ENCODE assay signal across 9 cellular contexts in the genomic region with DNA sequence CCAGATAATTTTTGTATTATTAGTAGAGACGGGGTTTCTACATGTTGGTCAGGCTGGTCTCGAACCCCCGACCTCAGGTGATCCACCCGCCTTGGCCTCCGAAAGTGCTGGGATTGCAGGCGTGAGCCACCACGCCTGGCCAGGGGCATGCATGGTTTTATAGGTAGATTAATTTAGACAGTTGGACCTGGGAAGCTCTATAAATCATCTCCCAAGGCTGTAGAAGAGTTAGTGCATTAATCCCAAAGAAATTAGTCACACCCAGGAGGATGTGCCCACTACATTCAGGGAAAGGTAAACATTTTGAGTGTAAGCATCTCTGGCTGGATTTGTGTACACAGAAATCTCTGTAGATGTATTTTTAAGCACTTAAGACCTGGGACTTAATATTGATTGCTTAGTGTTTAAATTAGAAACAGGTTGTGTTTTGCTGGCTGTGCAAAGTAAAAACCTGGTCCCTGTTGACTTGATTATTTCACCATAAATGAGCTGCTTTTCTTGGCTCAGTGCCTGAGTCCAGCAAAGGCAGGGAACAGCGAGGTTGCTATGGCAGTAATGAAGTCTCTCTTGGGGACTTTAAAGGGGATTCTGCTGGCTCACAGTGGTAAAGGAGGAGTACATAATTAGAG. TPM values are rescaled to one million over a fixed set of nuclear protein-coding genes. Genes with fewer than 3 reads are reported as not detected.
DNase-seq lines count a peak whose midpoint lies in the region; ATAC-seq and TF ChIP-seq lines count a peak whose summit lies in the region.
"Had no signal": no experiment of that assay in that cellular context is flagged by ENCODE, and none has a peak within 500 bp of the region (broad histone marks: within the 10 kb centered on the region; RNA-seq: fewer than 3 reads in every experiment).

No MANE protein-coding gene starts in this region.

- no peaks in the 10 kb centered on the region for H3K9me3 ChIP-seq in PC-3 (ENCODE audit: low read length)
- H3K9me3 ChIP-seq in skeletal muscle satellite cell (replicated peaks; ENCODE audit: low read length) = no peaks in the 10 kb centered on the region

- H3K27me3 ChIP-seq in PC-3 (ENCODE audit: low read length) (no peaks in the 10 kb centered on the region), skeletal muscle satellite cell (ENCODE audit: control insufficient read depth, insufficient read depth, low read length) (no peaks in the 10 kb centered on the region)

- peak overlapping the region; percentile 68 for H3K27ac ChIP-seq in PC-3 (ENCODE audit: low read length)

- no TSS peak for BruUV-seq in PC-3 (replicated peaks; lab: Mats Ljungman, UMichigan)

- CTCF ChIA-PET in PC-3 (lab: Charles Lee) = no interaction called here

- DNase-seq in GM04504 (ENCODE audit: low read depth) (peak; percentile 61), PC-3 (peak; percentile 64), fibroblast of gingiva (ENCODE audit: low read depth) (peak; percentile 93), ACHN (no peak), posterior vena cava (ENCODE audit: low spot score) (no peak), germinal center (ENCODE audit: low spot score) (no peak)
- DNase-seq: activated naive CD4-positive, alpha-beta T cell treated with anti-CD3 and anti-CD28 coated beads, Interleukin-2, amount 50 U/mL, for 16 hours had no signal

- ATAC-seq in PC-3 (peak; percentile 51), HG03135 (IDR thresholded peaks at IDR 0.05; ENCODE audit: unreplicated experiment) (no peak)

- POLR2A ChIA-PET in PC-3 (lab: Charles Lee; ENCODE audit: unreplicated experiment) = interaction anchor here (0.6 kb wide), 1 partner anchor 674 kb away, joined by 4 read pairs; no protein-coding TSS in a partner anchor

- H3F3A ChIP-seq in PC-3 (ENCODE audit: low read length, unreplicated experiment) = peaks cover 6% of the 10 kb centered on the region

- intact Hi-C loops in PC-3 (cut with micrococcal nuclease) = no loop called here
- intact Hi-C loops in posterior vena cava (cut with DNase I) = no loop called here

- H2AFZ ChIP-seq in PC-3 (ENCODE audit: low read length) = no peak overlapping the region

- peaks cover 13% of the 10 kb centered on the region; the same call in 1 of the 2 replicates for H4K20me1 ChIP-seq in PC-3 (ENCODE audit: low read length)

- no peak overlapping the region for H3K9ac ChIP-seq in PC-3 (ENCODE audit: low read length)
- H3K9ac ChIP-seq in skeletal muscle satellite cell (ENCODE audit: low read depth, low read length) = no peak overlapping the region

- H3K36me3 ChIP-seq in PC-3 (ENCODE audit: low read depth, low read length) (peaks cover 53% of the 10 kb centered on the region), skeletal muscle satellite cell (ENCODE audit: insufficient read depth, low read length) (peaks cover 62% of the 10 kb centered on the region)

- H3K4me3 ChIP-seq in PC-3 (ENCODE audit: low read length) (no peak overlapping the region), skeletal muscle satellite cell (ENCODE audit: low read length) (no peak overlapping the region)

- H3K9me2 ChIP-seq in PC-3 (replicated peaks; ENCODE audit: low read length) = no peaks in the 10 kb centered on the region

- no peak for TF ChIP-seq CTCF in PC-3 (conservative IDR thresholded peaks at IDR 0.05; ENCODE audit: low read depth, low read length)

- peaks cover 50% of the 10 kb centered on the region for H3K79me2 ChIP-seq in PC-3 (ENCODE audit: low read length)

- H3K4me1 ChIP-seq in PC-3 (ENCODE audit: insufficient read depth, low read length) (peaks cover 42% of the 10 kb centered on the region), skeletal muscle satellite cell (ENCODE audit: control insufficient read depth, insufficient read depth, low read length) (peaks cover 38% of the 10 kb centered on the region)

- H3K4me2 ChIP-seq in PC-3 (ENCODE audit: low read length) (0 out of 2 replicates have a peak overlapping the region, but pooled peaks have one; percentile 7), skeletal muscle satellite cell (ENCODE audit: low read length) (peak overlapping the region; percentile 33)

- in situ Hi-C loops in ACHN (cut with HindIII; ENCODE audit: low pct_ligation_motif_present, low pct_unique_long_range_greater_than_20kb, low sequenced_read_pairs) = no loop called here

RNA-seq across cellular contexts. Expression of a gene that starts 19.2 kb away (rescaled TPM):
- total RNA-seq in PC-3 (2014; rRNA removed) (79.8 and 81.5 TPM in 2 replicates), posterior vena cava (10 to 100 TPM; 27.3 to 30.8 TPM)
- 55.5 and 61.1 TPM in 2 replicates for total RNA-seq in skeletal muscle satellite cell (2012; rRNA removed)

RNA-seq across cellular contexts. Expression of a gene that starts 19.3 kb away (rescaled TPM):
- total RNA-seq in PC-3 (2014; rRNA removed) = 122 and 153 TPM in 2 replicates
- total RNA-seq in skeletal muscle satellite cell (2012; rRNA removed) = 57.5 and 59.2 TPM in 2 replicates
- total RNA-seq in posterior vena cava = 10 to 100 TPM; 59.0 to 59.7 TPM

RNA-seq across cellular contexts. Expression of a gene that starts 30.8 kb away (rescaled TPM):
- total RNA-seq in PC-3 (2014; rRNA removed) (1.8 TPM in 1 of 2 replicates, not detected in the other), posterior vena cava (100 to 1,000 TPM in 1 of 2 donors, 10 to 100 TPM in 1; 50.0 to 136 TPM)
- 23.8 and 88.9 TPM in 2 replicates for total RNA-seq in skeletal muscle satellite cell (2012; rRNA removed)

Comparison
In these comparisons a context has a peak if more than half of its experiments do, and no peak if none do; other contexts are left out.
1. DNase-seq: peak in GM04504 (single experiment), PC-3 (single experiment) and fibroblast of gingiva (single experiment); none in ACHN (single experiment), posterior vena cava (single experiment) and germinal center (single experiment).
2. RNA of a gene that starts 30.8 kb away (total RNA-seq): 50.0 to 136 TPM in posterior vena cava; 1.8 TPM in PC-3; every median in the first group is over 10 times any median in the second.